Comparison of ENCODE assay signal across 28 cellular contexts in the genomic region with DNA sequence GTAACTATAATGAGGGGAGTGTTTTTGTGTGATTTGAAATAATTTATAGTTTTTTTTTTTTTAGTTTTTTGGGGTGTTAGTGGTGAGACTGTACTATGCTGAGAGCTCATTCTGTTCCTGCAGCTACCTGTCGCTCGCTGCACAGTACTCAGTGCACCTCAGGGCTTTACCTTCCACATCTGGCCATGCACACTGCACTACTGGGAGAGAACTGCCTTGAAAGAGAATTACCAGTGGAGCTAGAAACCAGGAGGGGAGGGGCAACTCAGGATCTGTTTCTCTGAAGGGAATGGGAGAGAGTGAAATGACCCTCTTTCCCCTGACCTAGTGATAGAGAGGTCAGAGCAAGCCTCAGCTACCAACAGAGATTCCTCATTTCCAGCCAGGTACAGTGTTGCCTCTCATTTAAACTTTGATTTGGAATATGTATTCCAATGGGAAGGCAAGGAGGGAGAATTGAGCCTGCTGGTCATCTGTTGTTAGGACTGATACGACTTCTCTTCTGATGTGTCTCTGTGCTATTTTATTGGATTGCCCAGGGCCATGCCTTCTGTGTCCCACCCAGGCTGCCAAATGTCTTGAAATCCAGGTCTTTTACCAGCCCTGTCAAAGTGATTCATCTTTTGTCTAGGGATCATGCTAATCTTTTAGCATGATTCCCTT. TPM values are rescaled to one million over a fixed set of nuclear protein-coding genes. Genes with fewer than 3 reads are reported as not detected.
DNase-seq lines count a peak whose midpoint lies in the region; ATAC-seq and TF ChIP-seq lines count a peak whose summit lies in the region.
"Had no signal": no experiment of that assay in that cellular context is flagged by ENCODE, and none has a peak within 500 bp of the region (broad histone marks: within the 10 kb centered on the region; RNA-seq: fewer than 3 reads in every experiment).

No MANE protein-coding gene starts in this region.

- no peaks in the 10 kb centered on the region for H3K36me3 ChIP-seq in neural progenitor cell

- peak overlapping the region; percentile 26 for H2AK5ac ChIP-seq in H9 (ENCODE audit: insufficient read length, low read length)

- peaks cover 3% of the 10 kb centered on the region for H3K23me2 ChIP-seq in H9 (ENCODE audit: insufficient read length, low read depth, low read length, poor library complexity, severe bottlenecking)

- peak overlapping the region; percentile 59 for H3K56ac ChIP-seq in H9 (ENCODE audit: insufficient read length, low read depth, low read length)

- H3K27me3 Mint-ChIP-seq in H9 (ENCODE audit: low read depth) (no peaks in the 10 kb centered on the region), glutamatergic neuron (ENCODE audit: unreplicated experiment) (peaks cover 5% of the 10 kb centered on the region), neural progenitor cell (ENCODE audit: insufficient read depth, low read depth) (peaks cover 2% of the 10 kb centered on the region)

- H2AFZ ChIP-seq in H9 (ENCODE audit: low read length) (no peak overlapping the region), neural progenitor cell (replicated peaks) (no peak overlapping the region)

- peak overlapping the region; percentile 48 for H2BK5ac ChIP-seq in H9 (ENCODE audit: insufficient read length, low read length)

- no peak overlapping the region for H3T11ph ChIP-seq in H9 (ENCODE audit: low read length)

- H3K27ac Mint-ChIP-seq in H9 = peak overlapping the region; percentile 93 to 98 (median 97)
- peak overlapping the region; percentile 35 for H3K27ac Mint-ChIP-seq in glutamatergic neuron (ENCODE audit: unreplicated experiment)
- no peak overlapping the region for H3K27ac Mint-ChIP-seq in neural progenitor cell
- H3K27ac Mint-ChIP-seq: natural killer cell; T-helper 1 cell treated with Interleukin-12 subunit alpha and Interleukin-12 subunit beta and Interleukin-4 antibody, amounts not matched to agents 30 μg/mL and 1 μg/mL, for 36 hours had no signal

- H3K9me3 ChIP-seq in H9 (ENCODE audit: control insufficient read depth, low read depth, low read length) (no peaks in the 10 kb centered on the region), neural progenitor cell (ENCODE audit: low read depth) (peaks cover 4% of the 10 kb centered on the region)
- H3K9me3 ChIP-seq: mucosa of descending colon, tibial nerve had no signal

- H3K27me3 ChIP-seq in H9 (ENCODE audit: insufficient read depth, low read length) (no peaks in the 10 kb centered on the region), neural progenitor cell (no peaks in the 10 kb centered on the region)
- H3K27me3 ChIP-seq: tibial nerve had no signal

- H2BK120ac ChIP-seq in H9 (ENCODE audit: low read depth, low read length, poor library complexity, severe bottlenecking) = no peak overlapping the region

- peaks cover 20 to 27% of the 10 kb centered on the region in 2 experiments for H3K4me1 Mint-ChIP-seq in H9
- H3K4me1 Mint-ChIP-seq in glutamatergic neuron (ENCODE audit: low read depth, unreplicated experiment) = peaks cover 10% of the 10 kb centered on the region
- H3K4me1 Mint-ChIP-seq in neural progenitor cell = peaks cover 14% of the 10 kb centered on the region
- H3K4me1 Mint-ChIP-seq: natural killer cell had no signal

- H3K79me1 ChIP-seq in H9 (ENCODE audit: insufficient read depth, low read depth, low read length, poor library complexity, severe bottlenecking) = no peaks in the 10 kb centered on the region

- H3F3A ChIP-seq in neural progenitor cell (ENCODE audit: low read depth) = peaks cover 22% of the 10 kb centered on the region

- H4K20me1 ChIP-seq in H9 (ENCODE audit: control insufficient read depth, insufficient read depth, insufficient read length) = no peaks in the 10 kb centered on the region
- no peaks in the 10 kb centered on the region for H4K20me1 ChIP-seq in neural progenitor cell (ENCODE audit: low read depth)

- DNase-seq in H9 (peak; percentile 43), NCI-H69 (lab: John Stamatoyannopoulos, UW) (peak; percentile 73), glutamatergic neuron (no peak), neural progenitor cell (ENCODE audit: low spot score) (peak; percentile 11), caudate nucleus (lab: John Stamatoyannopoulos, UW) (no peak)
- DNase-seq in activated CD8-positive, alpha-beta memory T cell treated with anti-CD3 and anti-CD28 coated beads for 24 hours = no peak
- DNase-seq: activated CD4-positive, alpha-beta T cell treated with anti-CD3 and anti-CD28 coated beads, Interleukin-2, amount 50 U/mL, for 4 hours; activated naive CD4-positive, alpha-beta T cell; activated T-cell treated with anti-CD3 and anti-CD28 coated beads, Interleukin-2, amount 50 U/mL, for 48 hours; C1 segment of cervical spinal cord; central memory CD4-positive, alpha-beta T cell; COR-L47; DMS79; GOT3; head of caudate nucleus; left cardiac atrium; mucosa of descending colon; natural killer cell; NCI-H146; NCI-H2107; NCI-H345; RPMI8226; stimulated activated CD4-positive, alpha-beta T cell treated with anti-CD3 and anti-CD28 coated beads, Interleukin-15, amount 100 ng/mL, for 24 hours; stimulated activated CD4-positive, alpha-beta T cell treated with anti-CD3 and anti-CD28 coated beads, Interleukin-4, amount 100 ng/mL, for 4 hours had no signal

- no peak overlapping the region for H3K23ac ChIP-seq in H9 (ENCODE audit: insufficient read length, low read depth, low read length)

- no peak overlapping the region for H3K4me3 ChIP-seq in neural progenitor cell
- H3K4me3 ChIP-seq: mucosa of descending colon, SK-N-MC, tibial nerve had no signal

- H3K4ac ChIP-seq in H9 (ENCODE audit: low read depth, low read length) = no peak overlapping the region

- peak overlapping the region; percentile 4 for H2BK12ac ChIP-seq in H9 (ENCODE audit: insufficient read length, low read depth, low read length)

- peak overlapping the region; percentile 60 for H3K4me2 ChIP-seq in H9 (ENCODE audit: insufficient read depth, insufficient read length, low read length)
- H3K4me2 ChIP-seq in neural progenitor cell = peak overlapping the region; percentile 50

- no peak for TF ChIP-seq CTCF in H9 (conservative IDR thresholded peaks at IDR 0.05)
- no peak for TF ChIP-seq CTCF in glutamatergic neuron (IDR thresholded peaks at IDR 0.05; ENCODE audit: partially characterized antibody, unreplicated experiment)
- no peak for TF ChIP-seq CTCF in neural progenitor cell (IDR thresholded peaks at IDR 0.05)

- WGBS in H9 (ENCODE audit: extremely low coverage, insufficient read length, low lambda C conversion rate) = no CpG with 5 or more reads among the region's 3 CpGs

- H3K36me3 Mint-ChIP-seq in H9 (ENCODE audit: insufficient read depth in 1 of 3, low read depth in 3 of 3) (peaks cover 37 to 67% (median 47%) of the 10 kb centered on the region in 3 experiments), glutamatergic neuron (ENCODE audit: unreplicated experiment) (peaks cover 12% of the 10 kb centered on the region), neural progenitor cell (peaks cover 38% of the 10 kb centered on the region)

- no peak overlapping the region for H3K14ac ChIP-seq in H9 (ENCODE audit: insufficient read depth, low read length)

- H4K91ac ChIP-seq in H9 (ENCODE audit: insufficient read length, low read depth, low read length) = peak overlapping the region; percentile 2

- no peak overlapping the region for H2BK20ac ChIP-seq in H9 (ENCODE audit: low read depth, low read length, poor library complexity, severe bottlenecking)

- H3K9ac ChIP-seq in H9 (ENCODE audit: extremely low read depth, insufficient read length, low read length) (peak overlapping the region; percentile 52), neural progenitor cell (no peak overlapping the region)

- H4K5ac ChIP-seq in H9 (ENCODE audit: insufficient read length, low read depth, low read length) = no peak overlapping the region

- H3K27ac ChIP-seq in H9 (ENCODE audit: insufficient read length, low read depth, low read length) (peak overlapping the region; percentile 89), neural progenitor cell (peak overlapping the region; percentile 33), caudate nucleus (ENCODE audit: low read depth, low read length) (no peak overlapping the region)
- H3K27ac ChIP-seq: SK-N-MC, tibial nerve had no signal

- H3K4me1 ChIP-seq in H9 (ENCODE audit: insufficient read depth, low read length) (peaks cover 8% of the 10 kb centered on the region; the same call in 1 of the 2 replicates), neural progenitor cell (peaks cover 29% of the 10 kb centered on the region)
- H3K4me1 ChIP-seq: tibial nerve had no signal

- ATAC-seq in GM18873 (IDR thresholded peaks at IDR 0.05; ENCODE audit: low FRiP score, unreplicated experiment) = no peak
- ATAC-seq: left cardiac atrium, mucosa of descending colon, natural killer cell had no signal

- H3K79me2 ChIP-seq in H9 (ENCODE audit: insufficient read depth, low read length) (no peaks in the 10 kb centered on the region), neural progenitor cell (ENCODE audit: low read depth) (no peaks in the 10 kb centered on the region)

- H3K4me3 Mint-ChIP-seq in H9 = peak overlapping the region; percentile 29 to 60
- H3K4me3 Mint-ChIP-seq in glutamatergic neuron (ENCODE audit: unreplicated experiment) = no peak overlapping the region
- H3K4me3 Mint-ChIP-seq in neural progenitor cell = no peak overlapping the region
- H3K4me3 Mint-ChIP-seq: natural killer cell; T-helper 1 cell treated with Interleukin-12 subunit alpha and Interleukin-12 subunit beta and Interleukin-4 antibody, amounts not matched to agents 30 μg/mL and 1 μg/mL, for 36 hours had no signal

- H3K18ac ChIP-seq in H9 (ENCODE audit: insufficient read length, low read depth, low read length) = peak overlapping the region; percentile 68

- peak overlapping the region; percentile 15 for H4K8ac ChIP-seq in H9 (replicated peaks; ENCODE audit: insufficient read length, low read depth, low read length)

- no peak overlapping the region for H2BK15ac ChIP-seq in H9 (ENCODE audit: low read depth, low read length)

- peaks cover 23 to 24% of the 10 kb centered on the region in 2 experiments for H3K9me3 Mint-ChIP-seq in H9
- peaks cover 12% of the 10 kb centered on the region for H3K9me3 Mint-ChIP-seq in glutamatergic neuron (ENCODE audit: unreplicated experiment)
- H3K9me3 Mint-ChIP-seq in neural progenitor cell = peaks cover 17% of the 10 kb centered on the region
- H3K9me3 Mint-ChIP-seq: natural killer cell; T-helper 1 cell treated with Interleukin-12 subunit alpha and Interleukin-12 subunit beta and Interleukin-4 antibody, amounts not matched to agents 30 μg/mL and 1 μg/mL, for 36 hours had no signal

RNA-seq across cellular contexts. Expression of a gene that starts 8.9 kb away (rescaled TPM):
- total RNA-seq in H9 (2021) = 7.6 and 8.7 TPM in 2 replicates
- 12.1 TPM for total RNA-seq in glutamatergic neuron (ENCODE audit: unreplicated experiment)
- 13.4 and 13.9 TPM in 2 replicates for total RNA-seq in neural progenitor cell (ENCODE audit: low replicate concordance)

Comparison
In these comparisons a context has a peak if more than half of its experiments do, and no peak if none do; other contexts are left out.
1. DNase-seq: peak in H9 (single experiment), NCI-H69 (single experiment) and neural progenitor cell (single experiment); none in glutamatergic neuron (single experiment), activated CD8-positive, alpha-beta memory T cell treated with anti-CD3 and anti-CD28 coated beads for 24 hours (single experiment) and caudate nucleus (0 of 61).
2. H3K4me3 Mint-ChIP-seq: peak in H9 (2 of 2); none in glutamatergic neuron (single experiment) and neural progenitor cell (single experiment).